ENCODE assay signal across 8 cellular contexts in the genomic region with DNA sequence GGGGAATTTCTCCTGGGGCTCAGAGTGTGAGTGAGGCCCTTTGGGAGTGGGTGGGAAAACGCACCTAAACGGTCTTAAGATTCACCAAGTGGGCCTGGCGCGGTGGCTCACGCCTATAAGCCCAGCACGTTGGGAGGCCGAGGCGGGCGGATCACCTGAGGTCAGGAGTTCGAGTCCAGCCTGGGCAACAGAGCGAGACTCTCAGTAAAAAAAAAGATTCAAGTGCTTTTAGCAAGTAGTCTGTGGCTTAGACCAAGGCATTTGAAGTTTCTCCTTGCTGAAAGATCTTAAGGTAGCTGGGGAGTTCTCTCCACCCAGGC. TPM values are rescaled to one million over a fixed set of nuclear protein-coding genes. Genes with fewer than 3 reads are reported as not detected.
A peak's percentile ranks its signal among the peaks of the same experiment; 100 is the strongest.
DNase-seq lines count a peak whose midpoint lies in the region; ATAC-seq and TF ChIP-seq lines count a peak whose summit lies in the region.

No MANE protein-coding gene starts in this region.

- H3K18ac ChIP-seq in mesendoderm (ENCODE audit: low read length): no peak overlapping the region

- peaks cover 40% of the 10 kb centered on the region for H3K4me1 Mint-ChIP-seq in brain

- ATAC-seq in heart right ventricle (no peak), left cardiac atrium (no peak), HG02623 (IDR thresholded peaks at IDR 0.05; ENCODE audit: unreplicated experiment) (no peak)

- DNase-seq in heart right ventricle (no peak), left cardiac atrium (no peak), mesendoderm (no peak), A172 (ENCODE audit: low spot score) (no peak), D341Med (ENCODE audit: low spot score) (no peak)

- H3K23ac ChIP-seq in mesendoderm (ENCODE audit: low read length): peak overlapping the region; percentile 59

- no peak overlapping the region for H2BK5ac ChIP-seq in mesendoderm (ENCODE audit: low read length)

- H3K4ac ChIP-seq in mesendoderm (ENCODE audit: low read depth, low read length): no peak overlapping the region

- peaks cover 6% of the 10 kb centered on the region for H3K27me3 Mint-ChIP-seq in brain

- H4K5ac ChIP-seq in mesendoderm (ENCODE audit: low read length): no peak overlapping the region

- 64 to 65% methylated on average over 11 of the region's 11 CpGs for whole genome bisulfite sequencing in heart right ventricle, 2 donors
- no CpG with 5 or more reads among the region's 11 CpGs for WGBS in mesendoderm (ENCODE audit: extremely low coverage, insufficient coverage, low lambda C conversion rate)
- WGBS in urinary bladder: 55% methylated on average over 11 of the region's 11 CpGs

- H3K79me2 ChIP-seq in mesendoderm (ENCODE audit: control insufficient read depth, insufficient read depth, low read length): peaks cover 30% of the 10 kb centered on the region

- H3K9ac ChIP-seq in mesendoderm (ENCODE audit: low read length): peak overlapping the region; percentile 100

- peak overlapping the region; percentile 90 to 96 (median 94) for H3K4me3 Mint-ChIP-seq in brain

- no peak overlapping the region for H2BK120ac ChIP-seq in mesendoderm (ENCODE audit: low read depth, low read length)

- H3K27ac ChIP-seq in heart right ventricle: peak overlapping the region in 6 of 10 donors; percentile 49 to 98 (median 96)
- H3K27ac ChIP-seq in mesendoderm (ENCODE audit: low read depth, low read length): no peak overlapping the region
- H3K27ac ChIP-seq in urinary bladder (ENCODE audit: low read depth): peak overlapping the region; percentile 87

- TF ChIP-seq CTCF in heart right ventricle (IDR thresholded peaks at IDR 0.05) (no peak), brain (conservative IDR thresholded peaks at IDR 0.05) (no peak)

- H2AK5ac ChIP-seq in mesendoderm (ENCODE audit: low read length): peak overlapping the region; percentile 20

- H3K27me3 ChIP-seq in heart right ventricle: no peaks in the 10 kb centered on the region
- no peaks in the 10 kb centered on the region for H3K27me3 ChIP-seq in mesendoderm (ENCODE audit: insufficient read depth, low read length, poor library complexity)

- peaks cover 0 to 54% (median 24%) of the 10 kb centered on the region in 9 donors for H3K36me3 ChIP-seq in heart right ventricle
- H3K36me3 ChIP-seq in mesendoderm (ENCODE audit: control insufficient read depth, insufficient read depth, low read length): peaks cover 14% of the 10 kb centered on the region
- H3K36me3 ChIP-seq in urinary bladder (ENCODE audit: insufficient read depth): no peaks in the 10 kb centered on the region

- H3K4me3 ChIP-seq in heart right ventricle: peak overlapping the region; percentile 51 to 98 (median 84)
- peak overlapping the region; percentile 100 for H3K4me3 ChIP-seq in mesendoderm (ENCODE audit: low read length)
- peak overlapping the region; percentile 79 for H3K4me3 ChIP-seq in urinary bladder (ENCODE audit: low read depth, low read length)

- peak overlapping the region; percentile 53 for H3K4me2 ChIP-seq in mesendoderm (ENCODE audit: low read length)

- H3K36me3 Mint-ChIP-seq in brain: peaks cover 58% of the 10 kb centered on the region

- peak overlapping the region; percentile 99 for H3K56ac ChIP-seq in mesendoderm (ENCODE audit: low read length)

- no peak overlapping the region for H4K8ac ChIP-seq in mesendoderm (ENCODE audit: low read depth, low read length)

- peaks cover 11% of the 10 kb centered on the region for H3K79me1 ChIP-seq in mesendoderm (ENCODE audit: low read length)

- H3K4me1 ChIP-seq in heart right ventricle (peaks cover 2 to 43% (median 31%) of the 10 kb centered on the region in 9 donors), mesendoderm (ENCODE audit: control insufficient read depth, low read depth, low read length) (peaks cover 2% of the 10 kb centered on the region), urinary bladder (ENCODE audit: insufficient read depth) (no peaks in the 10 kb centered on the region)

- H3K9me3 Mint-ChIP-seq in brain: no peaks in the 10 kb centered on the region

- peak overlapping the region; percentile 94 to 99 (median 95) for H3K27ac Mint-ChIP-seq in brain

- no peaks in the 10 kb centered on the region for H3K9me3 ChIP-seq in heart right ventricle

- intact Hi-C loops in heart right ventricle (cut with DNase I): loop anchor here in 2 of 10 donors (5.0 kb wide), 2 partner anchors 39 to 236 kb away; a partner anchor contains a TSS
- intact Hi-C loops in left cardiac atrium (cut with DNase I): no loop called here

- H2BK15ac ChIP-seq in mesendoderm (replicated peaks; ENCODE audit: low read depth): no peak overlapping the region

RNA-seq across cellular contexts. Expression of a gene that starts 1.4 kb away (rescaled TPM):
- total RNA-seq in heart right ventricle (1,000 to 10,000 TPM in 1 of 10 donors, 100 to 1,000 TPM in 9; 587 to 1,039 (median 681) TPM), left cardiac atrium (100 to 1,000 TPM; 950 to 999 TPM), urinary bladder (1,711 TPM)
- polyA plus RNA-seq in heart right ventricle (1,000 to 10,000 TPM; 1,461 to 1,942 TPM), brain (ENCODE audit: insufficient read depth, low read depth, low replicate concordance) (1,971 TPM), urinary bladder (2,358 TPM)
- polyA plus RNA-seq in mesendoderm (2013, experiment 1 of 2): 6,091 TPM
- 6,012 TPM for polyA plus RNA-seq in mesendoderm (2013, experiment 2 of 2)
- 1,717 and 1,928 TPM in 2 replicates for total RNA-seq in A172 (2014; rRNA removed; shearing (Covaris generic))

RNA-seq across cellular contexts. Expression of a gene that starts 11.3 kb away (rescaled TPM):
- total RNA-seq in heart right ventricle: under 1 TPM in 5 of 10 donors, not detected in 5; 0.11 to 0.31 (median 0.16) TPM
- polyA plus RNA-seq in heart right ventricle: under 1 TPM; 0.07 to 0.44 TPM
- total RNA-seq in left cardiac atrium: under 1 TPM; 0.12 to 0.31 TPM
- 0.87 TPM for polyA plus RNA-seq in brain (ENCODE audit: insufficient read depth, low read depth, low replicate concordance)
- 0.56 TPM for polyA plus RNA-seq in mesendoderm (2013, experiment 1 of 2)
- polyA plus RNA-seq in mesendoderm (2013, experiment 2 of 2): 0.55 TPM
- total RNA-seq in urinary bladder: not detected
- polyA plus RNA-seq in urinary bladder: 0.30 TPM
- 0.05 TPM in 1 of 2 replicates, not detected in the other for total RNA-seq in A172 (2014; rRNA removed; shearing (Covaris generic))

RNA-seq across cellular contexts. Expression of a gene that starts 23.5 kb away (rescaled TPM):
- 10 to 100 TPM in 1 of 10 donors, 1 to 10 TPM in 9; 2.9 to 10.3 (median 6.8) TPM for total RNA-seq in heart right ventricle
- polyA plus RNA-seq in heart right ventricle: 10 to 100 TPM in 1 of 2 donors, 1 to 10 TPM in 1; 8.7 to 12.7 TPM
- 10 to 100 TPM in 1 of 2 donors, 1 to 10 TPM in 1; 7.6 to 16.1 TPM for total RNA-seq in left cardiac atrium
- 4.9 TPM for polyA plus RNA-seq in brain (ENCODE audit: insufficient read depth, low read depth, low replicate concordance)
- polyA plus RNA-seq in mesendoderm (2013, experiment 1 of 2): 6.3 TPM
- polyA plus RNA-seq in mesendoderm (2013, experiment 2 of 2): 6.2 TPM
- 4.7 TPM for total RNA-seq in urinary bladder
- 16.0 TPM for polyA plus RNA-seq in urinary bladder
- total RNA-seq in A172 (2014; rRNA removed; shearing (Covaris generic)): 11.3 and 15.9 TPM in 2 replicates

RNA-seq across cellular contexts. Expression of a gene that starts 30.4 kb away (rescaled TPM):
- 1 to 10 TPM in 3 of 10 donors, under 1 TPM in 5, not detected in 2; 0.51 to 2.0 (median 0.71) TPM for total RNA-seq in heart right ventricle
- 1 to 10 TPM in 1 of 2 donors, under 1 TPM in 1; 0.59 to 1.8 TPM for polyA plus RNA-seq in heart right ventricle
- total RNA-seq in left cardiac atrium: under 1 TPM; 0.71 to 0.79 TPM
- polyA plus RNA-seq in brain (ENCODE audit: insufficient read depth, low read depth, low replicate concordance): not detected
- polyA plus RNA-seq in mesendoderm (2013, experiment 1 of 2): not detected
- not detected for polyA plus RNA-seq in mesendoderm (2013, experiment 2 of 2)
- total RNA-seq in urinary bladder: not detected
- polyA plus RNA-seq in urinary bladder: 0.35 TPM
- total RNA-seq in A172 (2014; rRNA removed; shearing (Covaris generic)): 6.3 TPM in 1 of 2 replicates, not detected in the other

RNA-seq across cellular contexts. Expression of a gene that starts 31.6 kb away (rescaled TPM):
- total RNA-seq in heart right ventricle (1 to 10 TPM; 1.8 to 4.1 (median 3.2) TPM), left cardiac atrium (1 to 10 TPM; 4.0 to 8.6 TPM), urinary bladder (5.3 TPM)
- polyA plus RNA-seq in heart right ventricle (10 to 100 TPM in 1 of 2 donors, 1 to 10 TPM in 1; 2.2 to 12.5 TPM), brain (ENCODE audit: insufficient read depth, low read depth, low replicate concordance) (0.42 TPM), urinary bladder (4.3 TPM)
- 0.95 TPM for polyA plus RNA-seq in mesendoderm (2013, experiment 1 of 2)
- polyA plus RNA-seq in mesendoderm (2013, experiment 2 of 2): 0.85 TPM
- 4.8 and 9.4 TPM in 2 replicates for total RNA-seq in A172 (2014; rRNA removed; shearing (Covaris generic))
